ENCODE assay signal across 1 cellular context in the genomic region with DNA sequence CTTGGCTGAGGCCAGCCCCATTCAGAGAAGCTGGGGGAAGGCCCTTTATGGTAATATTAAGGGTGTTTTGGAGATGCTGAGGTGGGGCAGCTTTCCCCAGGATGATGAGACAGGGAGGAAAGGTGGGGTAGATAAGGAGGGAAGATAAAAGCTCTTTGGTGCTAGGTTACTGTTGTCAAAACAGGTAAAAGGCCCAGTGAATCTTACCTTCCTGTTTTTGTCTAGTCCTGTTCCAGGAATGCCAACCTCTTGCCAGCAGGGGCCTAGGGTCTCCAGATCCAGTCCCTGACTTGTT.
TF ChIP-seq lines count a peak whose summit lies in the region.

No MANE protein-coding gene starts in this region.

TF ChIP-seq in GM12878, 131 proteins besides CTCF, POLR2A, EP300 and RAD21:
- TF ChIP-seq MTA2 (IDR thresholded peaks at IDR 0.05; ENCODE audit: low read depth) (no peak), BHLHE40 (IDR thresholded peaks at IDR 0.05; ENCODE audit: borderline replicate concordance in 1 of 2, low read depth in 2 of 2, low read length in 1 of 2) (no peak), CHD4 (IDR thresholded peaks at IDR 0.05) (no peak), RFX5 (IDR thresholded peaks at IDR 0.05; ENCODE audit: low read depth, low read length) (no peak), TAF1 (IDR thresholded peaks at IDR 0.05; ENCODE audit: borderline replicate concordance, low read depth, low read length) (no peak), KDM1A (IDR thresholded peaks at IDR 0.05; ENCODE audit: borderline replicate concordance) (no peak)
- TF ChIP-seq, protein P1, sequence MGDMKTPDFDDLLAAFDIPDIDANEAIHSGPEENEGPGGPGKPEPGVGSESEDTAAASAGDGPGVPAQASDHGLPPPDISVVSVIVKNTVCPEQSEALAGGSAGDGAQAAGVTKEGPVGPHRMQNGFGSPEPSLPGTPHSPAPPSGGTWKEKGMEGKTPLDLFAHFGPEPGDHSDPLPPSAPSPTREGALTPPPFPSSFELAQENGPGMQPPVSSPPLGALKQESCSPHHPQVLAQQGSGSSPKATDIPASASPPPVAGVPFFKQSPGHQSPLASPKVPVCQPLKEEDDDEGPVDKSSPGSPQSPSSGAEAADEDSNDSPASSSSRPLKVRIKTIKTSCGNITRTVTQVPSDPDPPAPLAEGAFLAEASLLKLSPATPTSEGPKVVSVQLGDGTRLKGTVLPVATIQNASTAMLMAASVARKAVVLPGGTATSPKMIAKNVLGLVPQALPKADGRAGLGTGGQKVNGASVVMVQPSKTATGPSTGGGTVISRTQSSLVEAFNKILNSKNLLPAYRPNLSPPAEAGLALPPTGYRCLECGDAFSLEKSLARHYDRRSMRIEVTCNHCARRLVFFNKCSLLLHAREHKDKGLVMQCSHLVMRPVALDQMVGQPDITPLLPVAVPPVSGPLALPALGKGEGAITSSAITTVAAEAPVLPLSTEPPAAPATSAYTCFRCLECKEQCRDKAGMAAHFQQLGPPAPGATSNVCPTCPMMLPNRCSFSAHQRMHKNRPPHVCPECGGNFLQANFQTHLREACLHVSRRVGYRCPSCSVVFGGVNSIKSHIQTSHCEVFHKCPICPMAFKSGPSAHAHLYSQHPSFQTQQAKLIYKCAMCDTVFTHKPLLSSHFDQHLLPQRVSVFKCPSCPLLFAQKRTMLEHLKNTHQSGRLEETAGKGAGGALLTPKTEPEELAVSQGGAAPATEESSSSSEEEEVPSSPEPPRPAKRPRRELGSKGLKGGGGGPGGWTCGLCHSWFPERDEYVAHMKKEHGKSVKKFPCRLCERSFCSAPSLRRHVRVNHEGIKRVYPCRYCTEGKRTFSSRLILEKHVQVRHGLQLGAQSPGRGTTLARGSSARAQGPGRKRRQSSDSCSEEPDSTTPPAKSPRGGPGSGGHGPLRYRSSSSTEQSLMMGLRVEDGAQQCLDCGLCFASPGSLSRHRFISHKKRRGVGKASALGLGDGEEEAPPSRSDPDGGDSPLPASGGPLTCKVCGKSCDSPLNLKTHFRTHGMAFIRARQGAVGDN (IDR thresholded peaks at IDR 0.05) = no peak
